In the genomic region with DNA sequence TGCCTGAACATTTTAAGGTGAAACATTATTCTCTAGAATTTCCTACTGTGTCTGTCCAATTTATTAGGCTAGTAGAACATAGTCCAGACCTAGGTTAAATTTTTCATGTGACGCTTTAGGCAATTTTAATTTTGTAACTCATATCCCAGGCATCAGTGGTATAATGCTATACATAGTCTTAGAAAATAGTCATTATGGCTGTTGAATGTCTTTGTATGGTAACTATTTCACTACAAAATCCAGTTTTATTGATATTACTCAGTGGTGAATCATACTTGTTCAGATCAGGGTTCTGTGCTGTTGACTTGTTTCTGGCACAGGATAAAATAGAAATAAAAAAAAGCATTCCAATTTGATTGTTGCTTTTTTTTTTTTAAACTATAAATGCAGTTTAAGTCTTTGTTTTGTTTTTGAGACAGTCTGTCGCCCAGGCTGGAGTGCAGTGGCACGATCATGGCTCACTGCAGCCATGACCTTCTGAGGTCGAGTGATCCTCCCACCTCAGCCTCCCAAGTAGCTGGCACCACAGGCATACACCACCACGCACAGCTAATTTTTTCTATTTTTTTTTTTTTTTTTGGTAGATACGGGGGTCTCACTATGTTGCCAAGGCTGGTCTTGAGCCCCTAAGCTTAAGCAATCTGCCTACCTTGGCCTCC, we compare ENCODE assay signal across 11 cellular contexts.
A peak's percentile ranks its signal among the peaks of the same experiment; 100 is the strongest.
DNase-seq lines count a peak whose midpoint lies in the region; ATAC-seq and TF ChIP-seq lines count a peak whose summit lies in the region.
"Had no signal": no experiment of that assay in that cellular context is flagged by ENCODE, and none has a peak within 500 bp of the region (broad histone marks: within the 10 kb centered on the region; RNA-seq: fewer than 3 reads in every experiment).

No MANE protein-coding gene starts in this region.

- H3K4me3 ChIP-seq in OCI-LY7 (ENCODE audit: low read depth, low read length, poor library complexity, severe bottlenecking) (no peak overlapping the region), upper lobe of right lung (no peak overlapping the region)
- H3K4me3 ChIP-seq: GM12878 had no signal

- DNase-seq in EH (ENCODE audit: low read depth) (peak; percentile 92), dedifferentiated amniotic fluid mesenchymal stem cell (ENCODE audit: extremely low spot score) (peak; percentile 55), renal cortical epithelial cell (ENCODE audit: low read depth) (peak; percentile 75), OCI-LY7 (ENCODE audit: low spot score) (no peak), upper lobe of right lung (no peak)
- DNase-seq: head of caudate nucleus, occipital lobe had no signal

- H3K9me2 ChIP-seq in OCI-LY7 (ENCODE audit: insufficient read depth, low read length): no peaks in the 10 kb centered on the region

- H3K27ac ChIP-seq in OCI-LY7 (ENCODE audit: low read depth, low read length, poor library complexity, severe bottlenecking) (no peak overlapping the region), upper lobe of right lung (no peak overlapping the region)

- CTCF ChIA-PET in OCI-LY7 (lab: Charles Lee; ENCODE audit: unreplicated experiment): no interaction called here

- no TSS peak for BruUV-seq in OCI-LY7 (replicated peaks; lab: Mats Ljungman, UMichigan)

- H3K36me3 ChIP-seq in OCI-LY7 (ENCODE audit: insufficient read depth, low read length) (peaks cover 84% of the 10 kb centered on the region), upper lobe of right lung (no peaks in the 10 kb centered on the region)

- POLR2A ChIA-PET in OCI-LY7 (lab: Charles Lee): no interaction called here

- H3K4me1 ChIP-seq in OCI-LY7 (ENCODE audit: insufficient read depth, low read length, poor library complexity, severe bottlenecking) (peaks cover 31% of the 10 kb centered on the region), upper lobe of right lung (peaks cover 45% of the 10 kb centered on the region)

- intact Hi-C loops in OCI-LY7 (cut with micrococcal nuclease; ENCODE audit: unreplicated experiment) (no loop called here), upper lobe of right lung (cut with DNase I) (no loop called here)

- no peak for TF ChIP-seq EP300 in Ishikawa (IDR thresholded peaks at IDR 0.05; ENCODE audit: borderline replicate concordance)

- no peaks in the 10 kb centered on the region for H3K27me3 ChIP-seq in upper lobe of right lung

- no peak for TF ChIP-seq CTCF in OCI-LY7 (conservative IDR thresholded peaks at IDR 0.05; ENCODE audit: low read length)
- no peak for TF ChIP-seq CTCF in upper lobe of right lung (IDR thresholded peaks at IDR 0.05)

- H2AFZ ChIP-seq in OCI-LY7 (ENCODE audit: low read length): no peak overlapping the region

- no peak for ATAC-seq in HG02885 (IDR thresholded peaks at IDR 0.05; ENCODE audit: poor library complexity, unreplicated experiment)
- ATAC-seq in upper lobe of right lung: no peak
- ATAC-seq: GM12878; stimulated activated memory B cell treated with anti-CD40 and anti-IgM and Interleukin-4, amounts not matched to agents 10 μg/mL and 1 μg/mL and 100 μg/mL, for 72 hours had no signal

- no peak for TF ChIP-seq RAD21 in Ishikawa (IDR thresholded peaks at IDR 0.05; ENCODE audit: low read depth)

- peaks cover 34% of the 10 kb centered on the region for H4K20me1 ChIP-seq in OCI-LY7 (ENCODE audit: insufficient read depth, low read length)

- H3K9me3 ChIP-seq in OCI-LY7 (ENCODE audit: low read length) (no peaks in the 10 kb centered on the region), upper lobe of right lung (no peaks in the 10 kb centered on the region)

- H3K79me2 ChIP-seq in OCI-LY7 (ENCODE audit: insufficient read depth, low read depth, low read length): peaks cover 99% of the 10 kb centered on the region

- no peak overlapping the region for H3K4me2 ChIP-seq in OCI-LY7 (ENCODE audit: low read length)

TF ChIP-seq in Ishikawa, 13 proteins besides CTCF, POLR2A, EP300 and RAD21:
- TF ChIP-seq NFIC (IDR thresholded peaks at IDR 0.05) (0 out of 2 replicates have a peak, but pooled peaks have one; percentile 15), CREB1 (IDR thresholded peaks at IDR 0.05; ENCODE audit: low read depth) (no peak)

Comparison
In these comparisons a context has a peak if more than half of its experiments do, and no peak if none do; other contexts are left out.
1. DNase-seq: peak in EH (single experiment), dedifferentiated amniotic fluid mesenchymal stem cell (single experiment) and renal cortical epithelial cell (single experiment); none in OCI-LY7 (single experiment) and upper lobe of right lung (single experiment).